ENCODE assay signal across 19 cellular contexts in the genomic region with DNA sequence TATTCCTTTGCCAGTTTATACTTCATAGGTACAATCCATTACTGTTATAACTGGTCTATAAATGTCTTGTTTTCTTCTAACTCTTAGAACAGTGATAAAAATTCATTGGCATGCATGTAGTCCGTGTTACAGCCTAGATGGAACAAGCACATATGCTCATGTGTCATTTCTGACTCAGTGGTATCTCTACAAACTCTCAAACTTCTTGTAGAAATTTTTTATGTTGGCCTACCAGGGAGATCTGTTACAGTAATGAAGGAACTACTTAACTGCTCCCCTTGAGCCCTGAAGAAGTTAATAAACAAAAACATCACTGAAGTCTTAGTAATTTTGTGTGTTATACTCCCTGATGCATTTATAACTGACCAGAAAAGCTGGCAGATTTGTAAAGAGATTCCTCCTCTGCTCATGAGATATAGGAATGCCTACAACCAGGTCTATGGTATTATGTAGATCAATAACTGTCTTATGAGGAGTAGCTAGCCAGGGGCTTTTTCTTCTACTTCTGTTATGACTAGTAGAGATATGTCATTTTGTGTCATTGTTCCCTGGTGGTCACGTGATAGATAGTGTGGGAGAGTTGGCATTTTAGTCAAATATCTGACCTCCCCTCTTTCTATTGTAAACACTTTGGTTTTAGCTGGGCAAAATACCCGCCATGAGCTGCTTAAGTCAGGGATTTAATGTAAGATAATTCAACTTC. TPM values are rescaled to one million over a fixed set of nuclear protein-coding genes. Genes with fewer than 3 reads are reported as not detected.
DNase-seq lines count a peak whose midpoint lies in the region; ATAC-seq lines count a peak whose summit lies in the region.
"Had no signal": no experiment of that assay in that cellular context is flagged by ENCODE, and none has a peak within 500 bp of the region (broad histone marks: within the 10 kb centered on the region; RNA-seq: fewer than 3 reads in every experiment).

No MANE protein-coding gene starts in this region.

- no peak for DNase-seq in NCI-H446 (lab: John Stamatoyannopoulos, UW)
- DNase-seq in NCI-H69 (lab: John Stamatoyannopoulos, UW): no peak
- no peak for DNase-seq in NK-92 (lab: John Stamatoyannopoulos, UW; ENCODE audit: unreplicated experiment)
- DNase-seq: activated gamma-delta T cell; cortex of kidney; DMS 273 treated with DMSO at 0.1 percent for 48 hours; NCI-H1694 treated with DMSO at 0.1 percent for 48 hours; NCI-H748 treated with DMSO at 0.1 percent for 48 hours; pancreas; stimulated activated CD4-positive, alpha-beta T cell treated with anti-CD3 and anti-CD28 coated beads, Interleukin-4, amount 100 ng/mL, for 1 hour; tibial artery had no signal

- ATAC-seq in GM18508 (IDR thresholded peaks at IDR 0.05; ENCODE audit: insufficient read depth, unreplicated experiment) (peak; percentile 86), GM18909 (IDR thresholded peaks at IDR 0.05; ENCODE audit: poor library complexity, unreplicated experiment) (peak; percentile 84), HG02678 (IDR thresholded peaks at IDR 0.05; ENCODE audit: unreplicated experiment) (peak; percentile 78), HG03460 (IDR thresholded peaks at IDR 0.05; ENCODE audit: unreplicated experiment) (peak; percentile 62), esophagus mucosa (no peak)
- ATAC-seq: gastroesophageal sphincter, pancreas had no signal

RNA-seq across cellular contexts. Expression of a gene that starts 53.7 kb away (rescaled TPM):
- total RNA-seq in esophagus mucosa: 4.8 TPM
- total RNA-seq: myocyte, RPMI7951 had no signal
